Comparison of ENCODE assay signal across 1 cellular context in the genomic region with DNA sequence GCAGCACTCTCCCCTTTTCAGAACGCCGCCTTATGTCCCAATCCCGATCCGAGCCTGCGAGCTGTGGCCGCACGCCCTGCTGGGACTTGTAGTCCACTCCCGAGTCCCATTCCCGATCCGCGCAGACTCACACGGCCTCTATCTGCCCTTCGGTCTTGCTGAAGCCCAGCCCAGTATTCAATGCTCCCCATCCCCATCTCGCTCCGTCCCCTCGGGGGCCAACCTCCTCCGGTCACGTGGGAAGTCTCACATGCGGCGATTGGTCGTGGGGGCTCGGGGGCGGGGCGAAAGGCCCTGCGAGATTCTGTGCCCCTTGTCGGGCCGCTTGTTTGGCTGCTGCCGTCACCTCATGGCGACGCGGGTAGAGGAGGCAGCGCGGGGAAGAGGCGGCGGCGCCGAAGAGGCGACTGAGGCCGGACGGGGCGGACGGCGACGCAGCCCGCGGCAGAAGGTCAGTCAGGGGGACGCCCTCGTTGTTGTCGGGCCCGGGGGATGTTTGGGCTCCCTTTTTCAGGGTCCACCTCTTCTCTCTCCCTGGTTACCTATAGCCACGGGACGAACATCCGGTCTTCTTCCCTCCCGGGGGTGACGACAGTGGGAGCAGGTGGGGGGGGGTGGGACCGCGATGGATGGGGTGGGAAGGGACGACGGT.
TF ChIP-seq lines count a peak whose summit lies in the region.

A gene (plus strand): TSS at position 328 of the 652 bp plus-strand sequence. CDS start 22 bp downstream, at position 350.

TF ChIP-seq in K562, 482 proteins besides CTCF, POLR2A, EP300 and RAD21 (continued from another document and continues in another):
- TF ChIP-seq, protein P1, sequence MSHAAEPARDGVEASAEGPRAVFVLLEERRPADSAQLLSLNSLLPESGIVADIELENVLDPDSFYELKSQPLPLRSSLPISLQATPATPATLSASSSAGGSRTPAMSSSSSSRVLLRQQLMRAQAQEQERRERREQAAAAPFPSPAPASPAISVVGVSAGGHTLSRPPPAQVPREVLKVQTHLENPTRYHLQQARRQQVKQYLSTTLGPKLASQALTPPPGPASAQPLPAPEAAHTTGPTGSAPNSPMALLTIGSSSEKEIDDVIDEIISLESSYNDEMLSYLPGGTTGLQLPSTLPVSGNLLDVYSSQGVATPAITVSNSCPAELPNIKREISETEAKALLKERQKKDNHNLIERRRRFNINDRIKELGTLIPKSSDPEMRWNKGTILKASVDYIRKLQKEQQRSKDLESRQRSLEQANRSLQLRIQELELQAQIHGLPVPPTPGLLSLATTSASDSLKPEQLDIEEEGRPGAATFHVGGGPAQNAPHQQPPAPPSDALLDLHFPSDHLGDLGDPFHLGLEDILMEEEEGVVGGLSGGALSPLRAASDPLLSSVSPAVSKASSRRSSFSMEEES (CRISPR knock-in tag; IDR thresholded peaks at IDR 0.05), result peak; percentile 91
- TF ChIP-seq, protein P2, sequence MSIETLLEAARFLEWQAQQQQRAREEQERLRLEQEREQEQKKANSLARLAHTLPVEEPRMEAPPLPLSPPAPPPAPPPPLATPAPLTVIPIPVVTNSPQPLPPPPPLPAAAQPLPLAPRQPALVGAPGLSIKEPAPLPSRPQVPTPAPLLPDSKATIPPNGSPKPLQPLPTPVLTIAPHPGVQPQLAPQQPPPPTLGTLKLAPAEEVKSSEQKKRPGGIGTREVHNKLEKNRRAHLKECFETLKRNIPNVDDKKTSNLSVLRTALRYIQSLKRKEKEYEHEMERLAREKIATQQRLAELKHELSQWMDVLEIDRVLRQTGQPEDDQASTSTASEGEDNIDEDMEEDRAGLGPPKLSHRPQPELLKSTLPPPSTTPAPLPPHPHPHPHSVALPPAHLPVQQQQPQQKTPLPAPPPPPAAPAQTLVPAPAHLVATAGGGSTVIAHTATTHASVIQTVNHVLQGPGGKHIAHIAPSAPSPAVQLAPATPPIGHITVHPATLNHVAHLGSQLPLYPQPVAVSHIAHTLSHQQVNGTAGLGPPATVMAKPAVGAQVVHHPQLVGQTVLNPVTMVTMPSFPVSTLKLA (conservative IDR thresholded peaks at IDR 0.05), result peak; percentile 66 to 79
- TF ChIP-seq MTA1 (IDR thresholded peaks at IDR 0.05; ENCODE audit: borderline replicate concordance) (peak; percentile 95), SIN3A (IDR thresholded peaks at IDR 0.05; ENCODE audit: borderline replicate concordance in 2 of 2, control insufficient read depth in 1 of 2, low read depth in 2 of 2, low read length in 2 of 2) (peak in 1 of 2 experiments; percentile 48; a peak in 1 of 4 replicates), CTBP1 (IDR thresholded peaks at IDR 0.05; ENCODE audit: borderline replicate concordance) (peak; percentile 54), C11orf30 (IDR thresholded peaks at IDR 0.05; ENCODE audit: low read depth) (peak; percentile 61), HDAC1 (IDR thresholded peaks at IDR 0.05) (peak in 1 of 2 experiments; percentile 43; a peak in 2 of 4 replicates), SUPT5H (IDR thresholded peaks at IDR 0.05) (peak; percentile 87), PHF8 (IDR thresholded peaks at IDR 0.05; ENCODE audit: borderline replicate concordance, low read length) (peak; percentile 87; the same call in 1 of the 2 replicates), TRIM24 (IDR thresholded peaks at IDR 0.05) (peak in 1 of 2 experiments; percentile 49; a peak in 1 of 4 replicates), TBP (optimal IDR thresholded peaks at IDR 0.05; ENCODE audit: low read depth, low read length) (peak; percentile 89), CREM (IDR thresholded peaks at IDR 0.05; ENCODE audit: low read depth) (peak; percentile 95), KHSRP (IDR thresholded peaks at IDR 0.05) (no peak), KDM5B (IDR thresholded peaks at IDR 0.05; ENCODE audit: insufficient replicate concordance, low read depth, low read length) (peak; percentile 85), ETV5 (CRISPR knock-in tag; IDR thresholded peaks at IDR 0.05; ENCODE audit: low read depth) (no peak; the same call in 1 of the 2 replicates), RAD51 (IDR thresholded peaks at IDR 0.05; ENCODE audit: borderline replicate concordance, low read depth) (peak; percentile 97), SIX5 (IDR thresholded peaks at IDR 0.05; ENCODE audit: borderline replicate concordance in 1 of 2, insufficient read depth in 1 of 2, low read depth in 1 of 2, low read length in 2 of 2) (peak; percentile 59 to 68)
- TF ChIP-seq, protein P3, sequence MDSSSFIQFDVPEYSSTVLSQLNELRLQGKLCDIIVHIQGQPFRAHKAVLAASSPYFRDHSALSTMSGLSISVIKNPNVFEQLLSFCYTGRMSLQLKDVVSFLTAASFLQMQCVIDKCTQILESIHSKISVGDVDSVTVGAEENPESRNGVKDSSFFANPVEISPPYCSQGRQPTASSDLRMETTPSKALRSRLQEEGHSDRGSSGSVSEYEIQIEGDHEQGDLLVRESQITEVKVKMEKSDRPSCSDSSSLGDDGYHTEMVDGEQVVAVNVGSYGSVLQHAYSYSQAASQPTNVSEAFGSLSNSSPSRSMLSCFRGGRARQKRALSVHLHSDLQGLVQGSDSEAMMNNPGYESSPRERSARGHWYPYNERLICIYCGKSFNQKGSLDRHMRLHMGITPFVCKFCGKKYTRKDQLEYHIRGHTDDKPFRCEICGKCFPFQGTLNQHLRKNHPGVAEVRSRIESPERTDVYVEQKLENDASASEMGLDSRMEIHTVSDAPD (CRISPR knock-in tag; IDR thresholded peaks at IDR 0.05), result no peak
- TF ChIP-seq, protein P4, sequence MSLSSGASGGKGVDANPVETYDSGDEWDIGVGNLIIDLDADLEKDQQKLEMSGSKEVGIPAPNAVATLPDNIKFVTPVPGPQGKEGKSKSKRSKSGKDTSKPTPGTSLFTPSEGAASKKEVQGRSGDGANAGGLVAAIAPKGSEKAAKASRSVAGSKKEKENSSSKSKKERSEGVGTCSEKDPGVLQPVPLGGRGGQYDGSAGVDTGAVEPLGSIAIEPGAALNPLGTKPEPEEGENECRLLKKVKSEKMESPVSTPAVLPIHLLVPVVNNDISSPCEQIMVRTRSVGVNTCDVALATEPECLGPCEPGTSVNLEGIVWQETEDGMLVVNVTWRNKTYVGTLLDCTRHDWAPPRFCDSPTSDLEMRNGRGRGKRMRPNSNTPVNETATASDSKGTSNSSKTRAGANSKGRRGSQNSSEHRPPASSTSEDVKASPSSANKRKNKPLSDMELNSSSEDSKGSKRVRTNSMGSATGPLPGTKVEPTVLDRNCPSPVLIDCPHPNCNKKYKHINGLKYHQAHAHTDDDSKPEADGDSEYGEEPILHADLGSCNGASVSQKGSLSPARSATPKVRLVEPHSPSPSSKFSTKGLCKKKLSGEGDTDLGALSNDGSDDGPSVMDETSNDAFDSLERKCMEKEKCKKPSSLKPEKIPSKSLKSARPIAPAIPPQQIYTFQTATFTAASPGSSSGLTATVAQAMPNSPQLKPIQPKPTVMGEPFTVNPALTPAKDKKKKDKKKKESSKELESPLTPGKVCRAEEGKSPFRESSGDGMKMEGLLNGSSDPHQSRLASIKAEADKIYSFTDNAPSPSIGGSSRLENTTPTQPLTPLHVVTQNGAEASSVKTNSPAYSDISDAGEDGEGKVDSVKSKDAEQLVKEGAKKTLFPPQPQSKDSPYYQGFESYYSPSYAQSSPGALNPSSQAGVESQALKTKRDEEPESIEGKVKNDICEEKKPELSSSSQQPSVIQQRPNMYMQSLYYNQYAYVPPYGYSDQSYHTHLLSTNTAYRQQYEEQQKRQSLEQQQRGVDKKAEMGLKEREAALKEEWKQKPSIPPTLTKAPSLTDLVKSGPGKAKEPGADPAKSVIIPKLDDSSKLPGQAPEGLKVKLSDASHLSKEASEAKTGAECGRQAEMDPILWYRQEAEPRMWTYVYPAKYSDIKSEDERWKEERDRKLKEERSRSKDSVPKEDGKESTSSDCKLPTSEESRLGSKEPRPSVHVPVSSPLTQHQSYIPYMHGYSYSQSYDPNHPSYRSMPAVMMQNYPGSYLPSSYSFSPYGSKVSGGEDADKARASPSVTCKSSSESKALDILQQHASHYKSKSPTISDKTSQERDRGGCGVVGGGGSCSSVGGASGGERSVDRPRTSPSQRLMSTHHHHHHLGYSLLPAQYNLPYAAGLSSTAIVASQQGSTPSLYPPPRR (CRISPR knock-in tag; IDR thresholded peaks at IDR 0.05; ENCODE audit: borderline replicate concordance), result no peak
- TF ChIP-seq, protein P5, sequence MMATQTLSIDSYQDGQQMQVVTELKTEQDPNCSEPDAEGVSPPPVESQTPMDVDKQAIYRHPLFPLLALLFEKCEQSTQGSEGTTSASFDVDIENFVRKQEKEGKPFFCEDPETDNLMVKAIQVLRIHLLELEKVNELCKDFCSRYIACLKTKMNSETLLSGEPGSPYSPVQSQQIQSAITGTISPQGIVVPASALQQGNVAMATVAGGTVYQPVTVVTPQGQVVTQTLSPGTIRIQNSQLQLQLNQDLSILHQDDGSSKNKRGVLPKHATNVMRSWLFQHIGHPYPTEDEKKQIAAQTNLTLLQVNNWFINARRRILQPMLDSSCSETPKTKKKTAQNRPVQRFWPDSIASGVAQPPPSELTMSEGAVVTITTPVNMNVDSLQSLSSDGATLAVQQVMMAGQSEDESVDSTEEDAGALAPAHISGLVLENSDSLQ (IDR thresholded peaks at IDR 0.05), result peak; percentile 53; the same call in 1 of the 2 replicates
- TF ChIP-seq, protein P6, sequence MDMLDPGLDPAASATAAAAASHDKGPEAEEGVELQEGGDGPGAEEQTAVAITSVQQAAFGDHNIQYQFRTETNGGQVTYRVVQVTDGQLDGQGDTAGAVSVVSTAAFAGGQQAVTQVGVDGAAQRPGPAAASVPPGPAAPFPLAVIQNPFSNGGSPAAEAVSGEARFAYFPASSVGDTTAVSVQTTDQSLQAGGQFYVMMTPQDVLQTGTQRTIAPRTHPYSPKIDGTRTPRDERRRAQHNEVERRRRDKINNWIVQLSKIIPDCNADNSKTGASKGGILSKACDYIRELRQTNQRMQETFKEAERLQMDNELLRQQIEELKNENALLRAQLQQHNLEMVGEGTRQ (CRISPR knock-in tag; IDR thresholded peaks at IDR 0.05), result peak; percentile 97
- TF ChIP-seq, protein P7, sequence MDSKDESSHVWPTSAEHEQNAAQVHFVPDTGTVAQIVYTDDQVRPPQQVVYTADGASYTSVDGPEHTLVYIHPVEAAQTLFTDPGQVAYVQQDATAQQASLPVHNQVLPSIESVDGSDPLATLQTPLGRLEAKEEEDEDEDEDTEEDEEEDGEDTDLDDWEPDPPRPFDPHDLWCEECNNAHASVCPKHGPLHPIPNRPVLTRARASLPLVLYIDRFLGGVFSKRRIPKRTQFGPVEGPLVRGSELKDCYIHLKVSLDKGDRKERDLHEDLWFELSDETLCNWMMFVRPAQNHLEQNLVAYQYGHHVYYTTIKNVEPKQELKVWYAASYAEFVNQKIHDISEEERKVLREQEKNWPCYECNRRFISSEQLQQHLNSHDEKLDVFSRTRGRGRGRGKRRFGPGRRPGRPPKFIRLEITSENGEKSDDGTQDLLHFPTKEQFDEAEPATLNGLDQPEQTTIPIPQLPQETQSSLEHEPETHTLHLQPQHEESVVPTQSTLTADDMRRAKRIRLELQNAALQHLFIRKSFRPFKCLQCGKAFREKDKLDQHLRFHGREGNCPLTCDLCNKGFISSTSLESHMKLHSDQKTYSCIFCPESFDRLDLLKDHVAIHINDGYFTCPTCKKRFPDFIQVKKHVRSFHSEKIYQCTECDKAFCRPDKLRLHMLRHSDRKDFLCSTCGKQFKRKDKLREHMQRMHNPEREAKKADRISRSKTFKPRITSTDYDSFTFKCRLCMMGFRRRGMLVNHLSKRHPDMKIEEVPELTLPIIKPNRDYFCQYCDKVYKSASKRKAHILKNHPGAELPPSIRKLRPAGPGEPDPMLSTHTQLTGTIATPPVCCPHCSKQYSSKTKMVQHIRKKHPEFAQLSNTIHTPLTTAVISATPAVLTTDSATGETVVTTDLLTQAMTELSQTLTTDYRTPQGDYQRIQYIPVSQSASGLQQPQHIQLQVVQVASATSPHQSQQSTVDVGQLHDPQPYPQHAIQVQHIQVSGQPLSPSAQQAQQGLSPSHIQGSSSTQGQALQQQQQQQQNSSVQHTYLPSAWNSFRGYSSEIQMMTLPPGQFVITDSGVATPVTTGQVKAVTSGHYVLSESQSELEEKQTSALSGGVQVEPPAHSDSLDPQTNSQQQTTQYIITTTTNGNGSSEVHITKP (IDR thresholded peaks at IDR 0.05; ENCODE audit: partially characterized antibody), result peak; percentile 47
- TF ChIP-seq, protein P8, sequence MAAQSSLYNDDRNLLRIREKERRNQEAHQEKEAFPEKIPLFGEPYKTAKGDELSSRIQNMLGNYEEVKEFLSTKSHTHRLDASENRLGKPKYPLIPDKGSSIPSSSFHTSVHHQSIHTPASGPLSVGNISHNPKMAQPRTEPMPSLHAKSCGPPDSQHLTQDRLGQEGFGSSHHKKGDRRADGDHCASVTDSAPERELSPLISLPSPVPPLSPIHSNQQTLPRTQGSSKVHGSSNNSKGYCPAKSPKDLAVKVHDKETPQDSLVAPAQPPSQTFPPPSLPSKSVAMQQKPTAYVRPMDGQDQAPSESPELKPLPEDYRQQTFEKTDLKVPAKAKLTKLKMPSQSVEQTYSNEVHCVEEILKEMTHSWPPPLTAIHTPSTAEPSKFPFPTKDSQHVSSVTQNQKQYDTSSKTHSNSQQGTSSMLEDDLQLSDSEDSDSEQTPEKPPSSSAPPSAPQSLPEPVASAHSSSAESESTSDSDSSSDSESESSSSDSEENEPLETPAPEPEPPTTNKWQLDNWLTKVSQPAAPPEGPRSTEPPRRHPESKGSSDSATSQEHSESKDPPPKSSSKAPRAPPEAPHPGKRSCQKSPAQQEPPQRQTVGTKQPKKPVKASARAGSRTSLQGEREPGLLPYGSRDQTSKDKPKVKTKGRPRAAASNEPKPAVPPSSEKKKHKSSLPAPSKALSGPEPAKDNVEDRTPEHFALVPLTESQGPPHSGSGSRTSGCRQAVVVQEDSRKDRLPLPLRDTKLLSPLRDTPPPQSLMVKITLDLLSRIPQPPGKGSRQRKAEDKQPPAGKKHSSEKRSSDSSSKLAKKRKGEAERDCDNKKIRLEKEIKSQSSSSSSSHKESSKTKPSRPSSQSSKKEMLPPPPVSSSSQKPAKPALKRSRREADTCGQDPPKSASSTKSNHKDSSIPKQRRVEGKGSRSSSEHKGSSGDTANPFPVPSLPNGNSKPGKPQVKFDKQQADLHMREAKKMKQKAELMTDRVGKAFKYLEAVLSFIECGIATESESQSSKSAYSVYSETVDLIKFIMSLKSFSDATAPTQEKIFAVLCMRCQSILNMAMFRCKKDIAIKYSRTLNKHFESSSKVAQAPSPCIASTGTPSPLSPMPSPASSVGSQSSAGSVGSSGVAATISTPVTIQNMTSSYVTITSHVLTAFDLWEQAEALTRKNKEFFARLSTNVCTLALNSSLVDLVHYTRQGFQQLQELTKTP (IDR thresholded peaks at IDR 0.05; ENCODE audit: low read depth in 1 of 2, partially characterized antibody in 2 of 2), result peak in 1 of 2 experiments; percentile 61
- TF ChIP-seq, protein P9, sequence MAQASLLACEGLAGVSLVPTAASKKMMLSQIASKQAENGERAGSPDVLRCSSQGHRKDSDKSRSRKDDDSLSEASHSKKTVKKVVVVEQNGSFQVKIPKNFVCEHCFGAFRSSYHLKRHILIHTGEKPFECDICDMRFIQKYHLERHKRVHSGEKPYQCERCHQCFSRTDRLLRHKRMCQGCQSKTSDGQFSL (CRISPR knock-in tag; IDR thresholded peaks at IDR 0.05), result peak; percentile 81
- TF ChIP-seq, protein P9 (tag; IDR thresholded peaks at IDR 0.05), result no peak
- TF ChIP-seq, protein P10, sequence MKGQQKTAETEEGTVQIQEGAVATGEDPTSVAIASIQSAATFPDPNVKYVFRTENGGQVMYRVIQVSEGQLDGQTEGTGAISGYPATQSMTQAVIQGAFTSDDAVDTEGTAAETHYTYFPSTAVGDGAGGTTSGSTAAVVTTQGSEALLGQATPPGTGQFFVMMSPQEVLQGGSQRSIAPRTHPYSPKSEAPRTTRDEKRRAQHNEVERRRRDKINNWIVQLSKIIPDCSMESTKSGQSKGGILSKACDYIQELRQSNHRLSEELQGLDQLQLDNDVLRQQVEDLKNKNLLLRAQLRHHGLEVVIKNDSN (CRISPR knock-in tag; IDR thresholded peaks at IDR 0.05), result peak; percentile 98
